ENCODE assay signal across 1 cellular context in genomic region chr9:127963359-127964064, GRCh38.
TF ChIP-seq lines count a peak whose summit lies in the region.

No MANE protein-coding gene starts in this region.

TF ChIP-seq in H1, 55 proteins besides CTCF, POLR2A, EP300 and RAD21:
- TF ChIP-seq CREB1 (IDR thresholded peaks at IDR 0.05) (no peak), FOSL1 (IDR thresholded peaks at IDR 0.05; ENCODE audit: insufficient read depth, low read depth, low read length) (no peak)
